In the genomic region with DNA sequence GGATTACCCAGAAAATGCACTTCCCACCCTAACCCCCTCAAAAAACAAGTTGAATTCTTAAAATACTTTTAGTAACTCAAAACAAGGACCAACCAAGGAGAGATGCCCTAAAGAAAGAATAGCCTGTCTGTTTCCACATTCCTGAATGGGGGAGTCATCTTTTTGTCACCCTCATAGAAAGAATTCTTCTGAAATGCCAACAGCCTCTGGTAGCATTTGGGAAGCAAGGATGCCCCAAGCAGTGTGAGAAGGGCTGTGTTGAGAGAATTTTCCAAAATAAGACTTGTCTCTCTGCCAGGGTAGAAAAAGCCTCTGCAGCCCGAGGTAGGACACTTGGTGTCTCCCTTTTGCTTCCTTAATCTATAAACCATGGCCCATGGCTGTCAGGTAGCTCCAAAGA, we compare ENCODE assay signal across 24 cellular contexts.
DNase-seq lines count a peak whose midpoint lies in the region; ATAC-seq, FAIRE-seq and TF ChIP-seq lines count a peak whose summit lies in the region.
"Had no signal": no experiment of that assay in that cellular context is flagged by ENCODE, and none has a peak within 500 bp of the region (broad histone marks: within the 10 kb centered on the region; RNA-seq: fewer than 3 reads in every experiment).

No MANE protein-coding gene starts in this region.

- no peak overlapping the region for H3K4me2 ChIP-seq in neuronal stem cell (ENCODE audit: insufficient read depth, low read length, poor library complexity, severe bottlenecking)
- H3K4me2 ChIP-seq: BLaER1 treated with 17β-estradiol and CSF1 and Interleukin-3, amounts not matched to agents 10 nM and 100 nM had no signal

- no peak overlapping the region for H3K23ac ChIP-seq in neuronal stem cell (ENCODE audit: low read depth, low read length, poor library complexity)

- no peak overlapping the region for H2AK5ac ChIP-seq in neuronal stem cell (ENCODE audit: low read depth, low read length)

- POLR2A ChIA-PET in BJ (lab: Charles Lee), result no interaction called here

- H3K79me1 ChIP-seq in neuronal stem cell (ENCODE audit: low read depth, low read length), result no peaks in the 10 kb centered on the region

- ATAC-seq in GM18520 (IDR thresholded peaks at IDR 0.05; ENCODE audit: unreplicated experiment), result no peak
- ATAC-seq: activated CD8-positive, alpha-beta memory T cell treated with anti-CD3 and anti-CD28 coated beads, Interleukin-2, amount 10 ng/mL, durations not matched to agents 7 days and 5 days; activated T-helper 17 cell treated with anti-CD3 and anti-CD28 coated beads, Interleukin-2, amount 50 U/mL, for 72 hours; gastroesophageal sphincter had no signal

- no peak overlapping the region for H2BK12ac ChIP-seq in neuronal stem cell (ENCODE audit: low read length)

- H3K27me3 ChIP-seq in BJ (ENCODE audit: control insufficient read depth, insufficient read depth, low read length) (no peaks in the 10 kb centered on the region), HUES6 (ENCODE audit: control insufficient read depth, insufficient read depth, low read length) (no peaks in the 10 kb centered on the region), neuronal stem cell (ENCODE audit: control insufficient read depth in 3 of 3, insufficient read depth in 3 of 3, low read depth in 1 of 3, low read length in 3 of 3) (no peaks in the 10 kb centered on the region), esophagus muscularis mucosa (no peaks in the 10 kb centered on the region)
- H3K27me3 ChIP-seq: ascending aorta; BLaER1 treated with 17β-estradiol and CSF1 and Interleukin-3, amounts not matched to agents 10 nM and 100 nM; gastroesophageal sphincter; right atrium auricular region; tibial nerve had no signal

- TF ChIP-seq CTCF in BJ (IDR thresholded peaks at IDR 0.05; ENCODE audit: insufficient read depth, low read depth, low read length), result no peak
- no peak for TF ChIP-seq CTCF in esophagus muscularis mucosa (IDR thresholded peaks at IDR 0.05)

- H2BK120ac ChIP-seq in neuronal stem cell (ENCODE audit: low read depth, low read length), result no peak overlapping the region

- CTCF ChIA-PET in BJ (lab: Yijun Ruan, JAX), result no interaction called here

- no peaks in the 10 kb centered on the region for H3K36me3 ChIP-seq in BJ (ENCODE audit: control insufficient read depth, insufficient read depth, low read length)
- peaks cover 10% of the 10 kb centered on the region; the same call in 1 of the 2 replicates for H3K36me3 ChIP-seq in HUES6 (ENCODE audit: control insufficient read depth, insufficient read depth, low read length)
- no peaks in the 10 kb centered on the region for H3K36me3 ChIP-seq in neuronal stem cell (replicated peaks in 1 of 2; ENCODE audit: control insufficient read depth in 2 of 2, insufficient read depth in 2 of 2, low read length in 2 of 2)
- no peaks in the 10 kb centered on the region for H3K36me3 ChIP-seq in esophagus muscularis mucosa
- H3K36me3 ChIP-seq: ascending aorta; BLaER1 treated with 17β-estradiol and CSF1 and Interleukin-3, amounts not matched to agents 10 nM and 100 nM; gastroesophageal sphincter; right atrium auricular region; tibial nerve had no signal

- no peak overlapping the region for H3K18ac ChIP-seq in neuronal stem cell (ENCODE audit: low read length)

- H3K27ac ChIP-seq in HUES6 (ENCODE audit: low read depth, low read length) (peak overlapping the region; percentile 58; the same call in 1 of the 2 replicates), neuronal stem cell (replicated peaks; ENCODE audit: low read length) (peak overlapping the region; percentile 75), esophagus muscularis mucosa (replicated peaks in 1 of 4) (no peak overlapping the region)
- H3K27ac ChIP-seq: ascending aorta; BLaER1 treated with 17β-estradiol and CSF1 and Interleukin-3, amounts not matched to agents 10 nM and 100 nM; gastroesophageal sphincter; right atrium auricular region had no signal

- intact Hi-C loops in esophagus muscularis mucosa (cut with DNase I), result no loop called here

- no peak overlapping the region for H3K14ac ChIP-seq in neuronal stem cell (ENCODE audit: low read length)

- no peak for FAIRE-seq in RCC 7860 (lab: Jason Lieb, UNC)
- FAIRE-seq: TTC549 had no signal

- no peak overlapping the region for H3K4ac ChIP-seq in neuronal stem cell (ENCODE audit: low read length)

- H3K9me3 ChIP-seq in HUES6 (ENCODE audit: control insufficient read depth, insufficient read depth, low read depth, low read length) (peaks cover 30% of the 10 kb centered on the region), neuronal stem cell (replicated peaks in 1 of 2; ENCODE audit: control insufficient read depth in 2 of 2, insufficient read depth in 1 of 2, low read depth in 1 of 2, low read length in 2 of 2) (peaks cover 0 to 2% of the 10 kb centered on the region in 2 donors), esophagus muscularis mucosa (no peaks in the 10 kb centered on the region)
- H3K9me3 ChIP-seq: ascending aorta; BLaER1 treated with 17β-estradiol and CSF1 and Interleukin-3, amounts not matched to agents 10 nM and 100 nM; gastroesophageal sphincter; right atrium auricular region; tibial nerve had no signal

- no peak overlapping the region for H2BK5ac ChIP-seq in neuronal stem cell (ENCODE audit: low read length)

- peak; percentile 4 for DNase-seq in BJ (ENCODE audit: low read depth)
- peak; percentile 38 for DNase-seq in astrocyte of the hippocampus (ENCODE audit: low read depth, low spot score)
- no peak for DNase-seq in neuronal stem cell (ENCODE audit: low spot score)
- DNase-seq in superior temporal gyrus (ENCODE audit: extremely low spot score), result no peak
- DNase-seq in RCC 7860 (ENCODE audit: low spot score), result no peak
- DNase-seq in esophagus muscularis mucosa (ENCODE audit: extremely low spot score), result no peak
- DNase-seq: activated CD4-positive, alpha-beta T cell treated with anti-CD3 and anti-CD28 coated beads for 4 hours; activated CD8-positive, alpha-beta memory T cell treated with anti-CD3 and anti-CD28 coated beads, Interleukin-2, amount 10 ng/mL, durations not matched to agents 7 days and 5 days; hypothalamus; kidney glomerular epithelial cell; MM.1S; naive B cell; NCI-H2171 treated with DMSO at 0.1 percent for 48 hours; NCI-H524 treated with DMSO at 0.1 percent for 48 hours; stimulated activated CD4-positive, alpha-beta T cell treated with anti-CD3 and anti-CD28 coated beads, Interleukin-4, amount 100 ng/mL, for 4 hours had no signal

- no peak for TF ChIP-seq EP300 in esophagus muscularis mucosa (IDR thresholded peaks at IDR 0.05)

- TF ChIP-seq POLR2A in esophagus muscularis mucosa (IDR thresholded peaks at IDR 0.05; ENCODE audit: low read depth), result no peak

- H3K4me1 ChIP-seq in HUES6 (ENCODE audit: control insufficient read depth, insufficient read depth, low read length), result peaks cover 4% of the 10 kb centered on the region
- peaks cover 0 to 5% of the 10 kb centered on the region in 2 donors for H3K4me1 ChIP-seq in neuronal stem cell (ENCODE audit: control insufficient read depth in 2 of 2, insufficient read depth in 1 of 2, low read depth in 1 of 2, low read length in 2 of 2)
- H3K4me1 ChIP-seq in esophagus muscularis mucosa, result no peaks in the 10 kb centered on the region
- H3K4me1 ChIP-seq: ascending aorta; BLaER1 treated with 17β-estradiol and CSF1 and Interleukin-3, amounts not matched to agents 10 nM and 100 nM; gastroesophageal sphincter; right atrium auricular region; tibial nerve had no signal

- H3K4me3 ChIP-seq in BJ (ENCODE audit: low read depth, low read length) (no peak overlapping the region), HUES6 (ENCODE audit: low read depth, low read length) (no peak overlapping the region), neuronal stem cell (ENCODE audit: low read length in 2 of 2) (no peak overlapping the region), esophagus muscularis mucosa (no peak overlapping the region)
- H3K4me3 ChIP-seq: ascending aorta; BLaER1 treated with 17β-estradiol and CSF1 and Interleukin-3, amounts not matched to agents 10 nM and 100 nM; gastroesophageal sphincter; right atrium auricular region; tibial nerve had no signal

- H3K9ac ChIP-seq in HUES6 (ENCODE audit: low read length) (no peak overlapping the region), neuronal stem cell (ENCODE audit: low read depth, low read length, poor library complexity) (no peak overlapping the region)
- H3K9ac ChIP-seq: BLaER1 treated with 17β-estradiol and CSF1 and Interleukin-3, amounts not matched to agents 10 nM and 100 nM had no signal

- no peak overlapping the region for H2BK15ac ChIP-seq in neuronal stem cell (ENCODE audit: low read length)

- no peak overlapping the region for H4K8ac ChIP-seq in neuronal stem cell (ENCODE audit: low read depth, low read length)

- H4K91ac ChIP-seq in neuronal stem cell (ENCODE audit: low read depth, low read length, poor library complexity), result no peak overlapping the region

- no peak overlapping the region for H2AFZ ChIP-seq in neuronal stem cell (ENCODE audit: low read length)

- no CpG with 5 or more reads among the region's 1 CpG for WGBS in neuronal stem cell (ENCODE audit: extremely low coverage in 2 of 2, insufficient read length in 2 of 2, insufficient replicate concordance in 1 of 2), 2 donors
- WGBS in esophagus muscularis mucosa, result 29% methylated on average over 1 of the region's 1 CpG

Comparison
In these comparisons a context has a peak if more than half of its experiments do, and no peak if none do; other contexts are left out.
1. DNase-seq: peak in BJ (single experiment) and astrocyte of the hippocampus (single experiment); none in neuronal stem cell (single experiment), superior temporal gyrus (single experiment), RCC 7860 (single experiment) and esophagus muscularis mucosa (single experiment).
2. H3K27ac ChIP-seq: peak in HUES6 (single experiment) and neuronal stem cell (single experiment); none in esophagus muscularis mucosa (0 of 4).